Comparison of ENCODE assay signal across 7 cellular contexts in genomic region chr21:13986996-13987958, GRCh38.
DNase-seq lines count a peak whose midpoint lies in the region; ATAC-seq, FAIRE-seq and TF ChIP-seq lines count a peak whose summit lies in the region.
"Not testable (repeated sequence)": the region's sequence is repeated elsewhere in the genome, so short reads cannot be mapped to it uniquely, and the experiment has no call there.

No MANE protein-coding gene starts in this region.

- not testable (repeated sequence) for H3K4me1 ChIP-seq in Panc1 (ENCODE audit: control insufficient read depth, insufficient read depth, low read length); endodermal cell (ENCODE audit: control insufficient read depth, insufficient read depth, low read length); left ventricle myocardium inferior; HepG2 (ENCODE audit: insufficient read depth, low read length)

- TF ChIP-seq RAD21 in HepG2 (CRISPR knock-in tag; IDR thresholded peaks at IDR 0.05): not testable (repeated sequence)

- TF ChIP-seq EP300 in HepG2 (IDR thresholded peaks at IDR 0.05; ENCODE audit: low read depth in 2 of 2, low read length in 2 of 2); HepG2 (CRISPR knock-in tag; IDR thresholded peaks at IDR 0.05; ENCODE audit: borderline replicate concordance): not testable (repeated sequence)

- not testable (repeated sequence) for H3K4me3 ChIP-seq in Panc1 (ENCODE audit: low read depth in 2 of 2, low read length in 2 of 2); endodermal cell (ENCODE audit: low read length); left ventricle myocardium inferior; HepG2 (replicated peaks in 1 of 3; ENCODE audit: insufficient read depth in 1 of 3, low read depth in 2 of 3, low read length in 3 of 3)

- DNase-seq in Panc1 (ENCODE audit: low read depth, low spot score); activated naive CD8-positive, alpha-beta T cell treated with anti-CD3 and anti-CD28 coated beads, Interleukin-2, amount 50 U/mL, for 24 hours; HepG2 (ENCODE audit: low spot score); omental fat pad (ENCODE audit: low spot score); stimulated activated naive CD8-positive, alpha-beta T cell treated with anti-CD3 and anti-CD28 coated beads, Interleukin-15, amount 100 ng/mL, for 72 hours: not testable (repeated sequence)
- peak; percentile 18 for DNase-seq in endodermal cell
- peak; percentile 13 for DNase-seq in left ventricle myocardium inferior

- ATAC-seq in Panc1 (peak; percentile 47; the same call in 1 of the 2 replicates), HepG2 (peak; percentile 24), omental fat pad (ENCODE audit: low FRiP score) (peak; percentile 41)
- ATAC-seq in activated naive CD8-positive, alpha-beta T cell treated with anti-CD3 and anti-CD28 coated beads, Interleukin-2, amount 50 U/mL, for 24 hours: peak; percentile 34
- peak; percentile 46 for ATAC-seq in stimulated activated naive CD8-positive, alpha-beta T cell treated with anti-CD3 and anti-CD28 coated beads, Interleukin-15, amount 100 ng/mL, for 72 hours

- not testable (repeated sequence) for H3K4me1 Mint-ChIP-seq in activated naive CD8-positive, alpha-beta T cell treated with anti-CD3 and anti-CD28 coated beads, Interleukin-2, amount 50 U/mL, for 24 hours; endodermal cell; stimulated activated naive CD8-positive, alpha-beta T cell treated with anti-CD3 and anti-CD28 coated beads, Interleukin-15, amount 100 ng/mL, for 72 hours

- not testable (repeated sequence) for TF ChIP-seq POLR2A in HepG2 (IDR thresholded peaks at IDR 0.05; ENCODE audit: insufficient read depth in 1 of 2, low read depth in 2 of 2, low read length in 2 of 2)

- not testable (repeated sequence) for H3K27me3 Mint-ChIP-seq in activated naive CD8-positive, alpha-beta T cell treated with anti-CD3 and anti-CD28 coated beads, Interleukin-2, amount 50 U/mL, for 24 hours; endodermal cell (ENCODE audit: insufficient read depth)
- peaks cover 16% of the 10 kb centered on the region for H3K27me3 Mint-ChIP-seq in stimulated activated naive CD8-positive, alpha-beta T cell treated with anti-CD3 and anti-CD28 coated beads, Interleukin-15, amount 100 ng/mL, for 72 hours

- TF ChIP-seq CTCF in Panc1 (IDR thresholded peaks at IDR 0.05); endodermal cell (conservative IDR thresholded peaks at IDR 0.05); left ventricle myocardium inferior (IDR thresholded peaks at IDR 0.05; ENCODE audit: borderline replicate concordance); HepG2 (CRISPR knock-in tag; IDR thresholded peaks at IDR 0.05); omental fat pad (IDR thresholded peaks at IDR 0.05): not testable (repeated sequence)

- 64 to 70% methylated on average over 2 to 8 of the region's 9 CpGs for WGBS in endodermal cell (ENCODE audit: insufficient coverage in 1 of 2, insufficient read length in 1 of 2), 2 experiments
- 0% methylated on average over 6 of the region's 9 CpGs for WGBS in HepG2 (ENCODE audit: low lambda C conversion rate)

- not testable (repeated sequence) for H3K27ac Mint-ChIP-seq in activated naive CD8-positive, alpha-beta T cell treated with anti-CD3 and anti-CD28 coated beads, Interleukin-2, amount 50 U/mL, for 24 hours; endodermal cell
- H3K27ac Mint-ChIP-seq in stimulated activated naive CD8-positive, alpha-beta T cell treated with anti-CD3 and anti-CD28 coated beads, Interleukin-15, amount 100 ng/mL, for 72 hours: peak overlapping the region; percentile 30 to 63

- not testable (repeated sequence) for H3K4me2 ChIP-seq in HepG2 (ENCODE audit: low read depth, low read length)

- CTCF ChIA-PET in Panc1 (lab: Charles Lee); HepG2 (lab: Yijun Ruan, JAX; ENCODE audit: low intra/inter-chr PET ratio, low total read pairs): not testable (repeated sequence)

- not testable (repeated sequence) for H3K27me3 ChIP-seq in Panc1 (ENCODE audit: control insufficient read depth, insufficient read depth, low read length); endodermal cell (ENCODE audit: control insufficient read depth, insufficient read depth, low read length, poor library complexity, severe bottlenecking); left ventricle myocardium inferior (ENCODE audit: low read depth); HepG2 (ENCODE audit: control insufficient read depth in 1 of 2, insufficient read depth in 2 of 2, low read length in 2 of 2)

- BruUV-seq in Panc1 (replicated peaks; lab: Mats Ljungman, UMichigan); HepG2 (replicated peaks; lab: Mats Ljungman, UMichigan): not testable (repeated sequence)

- H3K27ac ChIP-seq in Panc1 (ENCODE audit: low read length); endodermal cell (ENCODE audit: low read depth, low read length); left ventricle myocardium inferior (replicated peaks); HepG2 (ENCODE audit: extremely low read length, insufficient read depth, low read length): not testable (repeated sequence)

- intact Hi-C loops in Panc1 (cut with micrococcal nuclease; ENCODE audit: unreplicated experiment); left ventricle myocardium inferior (cut with micrococcal nuclease); HepG2 (cut with micrococcal nuclease; ENCODE audit: unreplicated experiment): not testable (repeated sequence)

- not testable (repeated sequence) for H2AFZ ChIP-seq in HepG2 (ENCODE audit: low read length)

- H3K4me3 Mint-ChIP-seq in activated naive CD8-positive, alpha-beta T cell treated with anti-CD3 and anti-CD28 coated beads, Interleukin-2, amount 50 U/mL, for 24 hours; endodermal cell; stimulated activated naive CD8-positive, alpha-beta T cell treated with anti-CD3 and anti-CD28 coated beads, Interleukin-15, amount 100 ng/mL, for 72 hours: not testable (repeated sequence)

- POLR2A ChIA-PET in Panc1 (lab: Charles Lee); HepG2 (lab: Yijun Ruan, JAX): not testable (repeated sequence)

- in situ Hi-C loops in Panc1 (cut with HindIII; ENCODE audit: low pct_unique_long_range_greater_than_20kb, low sequenced_read_pairs); HepG2 (cut with HindIII; ENCODE audit: extremely low pct_ligation_motif_present, low pct_unique_long_range_greater_than_20kb): not testable (repeated sequence)

- H3K36me3 ChIP-seq in Panc1 (ENCODE audit: control insufficient read depth, insufficient read depth, low read length); endodermal cell (ENCODE audit: control insufficient read depth, insufficient read depth, low read length); left ventricle myocardium inferior; HepG2 (replicated peaks in 1 of 2; ENCODE audit: control insufficient read depth in 1 of 2, insufficient read depth in 2 of 2, low read length in 2 of 2): not testable (repeated sequence)

- not testable (repeated sequence) for H3K9me3 Mint-ChIP-seq in activated naive CD8-positive, alpha-beta T cell treated with anti-CD3 and anti-CD28 coated beads, Interleukin-2, amount 50 U/mL, for 24 hours; stimulated activated naive CD8-positive, alpha-beta T cell treated with anti-CD3 and anti-CD28 coated beads, Interleukin-15, amount 100 ng/mL, for 72 hours
- peaks cover 66% of the 10 kb centered on the region for H3K9me3 Mint-ChIP-seq in endodermal cell

- FAIRE-seq in HepG2 (lab: Jason Lieb, UNC): not testable (repeated sequence)

- H4K20me1 ChIP-seq in HepG2 (ENCODE audit: insufficient read depth, low read length): not testable (repeated sequence)

- not testable (repeated sequence) for H3K36me3 Mint-ChIP-seq in activated naive CD8-positive, alpha-beta T cell treated with anti-CD3 and anti-CD28 coated beads, Interleukin-2, amount 50 U/mL, for 24 hours (ENCODE audit: low read depth); endodermal cell (ENCODE audit: low read depth)

- not testable (repeated sequence) for H3K9ac ChIP-seq in endodermal cell (ENCODE audit: extremely low read depth, low read length, poor library complexity, severe bottlenecking); HepG2 (ENCODE audit: insufficient read depth, low read depth, low read length)

- H3K79me2 ChIP-seq in HepG2 (ENCODE audit: insufficient read depth, low read length): not testable (repeated sequence)

- H3K9me3 ChIP-seq in Panc1 (ENCODE audit: control insufficient read depth, insufficient read depth, low read depth, low read length); endodermal cell (ENCODE audit: control insufficient read depth, low read length); left ventricle myocardium inferior (replicated peaks); HepG2 (ENCODE audit: low read length): not testable (repeated sequence)
